Comparison of ENCODE assay signal across 11 cellular contexts in genomic region chr11:102446606-102447005, GRCh38. TPM values are rescaled to one million over a fixed set of nuclear protein-coding genes. Genes with fewer than 3 reads are reported as not detected.
DNase-seq lines count a peak whose midpoint lies in the region; ATAC-seq, FAIRE-seq and TF ChIP-seq lines count a peak whose summit lies in the region.
"Had no signal": no experiment of that assay in that cellular context is flagged by ENCODE, and none has a peak within 500 bp of the region (broad histone marks: within the 10 kb centered on the region; RNA-seq: fewer than 3 reads in every experiment).

No MANE protein-coding gene starts in this region.

- ATAC-seq in stimulated activated naive CD8-positive, alpha-beta T cell treated with anti-CD3 and anti-CD28 coated beads, Interleukin-15, amount 100 ng/mL, for 72 hours: no peak
- no peak for ATAC-seq in activated B cell treated with CpG ODN at 0.5 μM for 24 hours (ENCODE audit: low read depth)

- no peak overlapping the region for H3K4me3 ChIP-seq in fibroblast of pulmonary artery (replicated peaks; ENCODE audit: low read depth, low read length)

- peak overlapping the region; percentile 6 for H3K27ac Mint-ChIP-seq in stimulated activated naive CD8-positive, alpha-beta T cell treated with anti-CD3 and anti-CD28 coated beads, Interleukin-15, Interleukin-2, amounts not matched to agents 100 ng/mL and 50 ng/mL, for 24 hours
- no peak overlapping the region for H3K27ac Mint-ChIP-seq in stimulated activated naive CD8-positive, alpha-beta T cell treated with anti-CD3 and anti-CD28 coated beads, Interleukin-15, amount 100 ng/mL, for 72 hours
- H3K27ac Mint-ChIP-seq in activated B cell treated with CpG ODN at 0.5 μM for 24 hours: peak overlapping the region; percentile 74

- H3K36me3 Mint-ChIP-seq in stimulated activated naive CD8-positive, alpha-beta T cell treated with anti-CD3 and anti-CD28 coated beads, Interleukin-15, Interleukin-2, amounts not matched to agents 100 ng/mL and 50 ng/mL, for 24 hours (ENCODE audit: low read depth): peaks cover 88% of the 10 kb centered on the region
- H3K36me3 Mint-ChIP-seq in activated B cell treated with CpG ODN at 0.5 μM for 24 hours (ENCODE audit: low read depth): peaks cover 80% of the 10 kb centered on the region

- CTCF ChIA-PET in activated B cell treated with CpG ODN at 0.5 μM for 24 hours (lab: Charles Lee): interaction anchor here (1.2 kb wide), 1 partner anchor 51 kb away, joined by 3 read pairs; no protein-coding TSS in a partner anchor

- DNase-seq in stimulated activated naive CD8-positive, alpha-beta T cell treated with anti-CD3 and anti-CD28 coated beads, Interleukin-15, amount 100 ng/mL, for 72 hours: no peak
- no peak for DNase-seq in activated B cell treated with CpG ODN at 0.5 μM for 24 hours
- peak; percentile 78 for DNase-seq in fibroblast of pulmonary artery (ENCODE audit: low read depth)
- no peak for DNase-seq in amygdala (lab: John Stamatoyannopoulos, UW)
- no peak for DNase-seq in NCI-H2107 (lab: John Stamatoyannopoulos, UW)
- no peak for DNase-seq in GM20000 (ENCODE audit: low spot score)
- no peak for DNase-seq in GM19239 (ENCODE audit: insufficient read length, low spot score)
- DNase-seq: NCI-H82; stimulated activated CD4-positive, alpha-beta T cell treated with anti-CD3 and anti-CD28 coated beads, Interleukin-2, amount 100 ng/mL, for 24 hours had no signal

- TF ChIP-seq CTCF in activated B cell treated with CpG ODN at 0.5 μM for 24 hours (IDR thresholded peaks at IDR 0.05) (no peak), fibroblast of pulmonary artery (IDR thresholded peaks at IDR 0.05; ENCODE audit: low read length, missing control alignments) (no peak), GM20000 (IDR thresholded peaks at IDR 0.05; ENCODE audit: extremely low read depth, missing control alignments) (no peak)

- peaks cover 88% of the 10 kb centered on the region for H3K4me1 Mint-ChIP-seq in stimulated activated naive CD8-positive, alpha-beta T cell treated with anti-CD3 and anti-CD28 coated beads, Interleukin-15, Interleukin-2, amounts not matched to agents 100 ng/mL and 50 ng/mL, for 24 hours (ENCODE audit: low read depth)
- H3K4me1 Mint-ChIP-seq in stimulated activated naive CD8-positive, alpha-beta T cell treated with anti-CD3 and anti-CD28 coated beads, Interleukin-15, amount 100 ng/mL, for 72 hours: peaks cover 78% of the 10 kb centered on the region
- H3K4me1 Mint-ChIP-seq in activated B cell treated with CpG ODN at 0.5 μM for 24 hours: peaks cover 89% of the 10 kb centered on the region

- no peaks in the 10 kb centered on the region for H3K9me3 Mint-ChIP-seq in stimulated activated naive CD8-positive, alpha-beta T cell treated with anti-CD3 and anti-CD28 coated beads, Interleukin-15, Interleukin-2, amounts not matched to agents 100 ng/mL and 50 ng/mL, for 24 hours
- no peaks in the 10 kb centered on the region for H3K9me3 Mint-ChIP-seq in stimulated activated naive CD8-positive, alpha-beta T cell treated with anti-CD3 and anti-CD28 coated beads, Interleukin-15, amount 100 ng/mL, for 72 hours
- no peaks in the 10 kb centered on the region for H3K9me3 Mint-ChIP-seq in activated B cell treated with CpG ODN at 0.5 μM for 24 hours

- H3K27me3 Mint-ChIP-seq in stimulated activated naive CD8-positive, alpha-beta T cell treated with anti-CD3 and anti-CD28 coated beads, Interleukin-15, Interleukin-2, amounts not matched to agents 100 ng/mL and 50 ng/mL, for 24 hours: no peaks in the 10 kb centered on the region
- no peaks in the 10 kb centered on the region for H3K27me3 Mint-ChIP-seq in stimulated activated naive CD8-positive, alpha-beta T cell treated with anti-CD3 and anti-CD28 coated beads, Interleukin-15, amount 100 ng/mL, for 72 hours
- H3K27me3 Mint-ChIP-seq in activated B cell treated with CpG ODN at 0.5 μM for 24 hours: no peaks in the 10 kb centered on the region

- intact Hi-C loops in activated B cell treated with CpG ODN at 0.5 μM for 24 hours (cut with micrococcal nuclease): no loop called here

- H3K4me3 Mint-ChIP-seq in stimulated activated naive CD8-positive, alpha-beta T cell treated with anti-CD3 and anti-CD28 coated beads, Interleukin-15, Interleukin-2, amounts not matched to agents 100 ng/mL and 50 ng/mL, for 24 hours: no peak overlapping the region
- H3K4me3 Mint-ChIP-seq in stimulated activated naive CD8-positive, alpha-beta T cell treated with anti-CD3 and anti-CD28 coated beads, Interleukin-15, amount 100 ng/mL, for 72 hours: peak overlapping the region in 1 of 2 donors; percentile 90
- no peak overlapping the region for H3K4me3 Mint-ChIP-seq in activated B cell treated with CpG ODN at 0.5 μM for 24 hours

- POLR2A ChIA-PET in activated B cell treated with CpG ODN at 0.5 μM for 24 hours (lab: Charles Lee): interaction anchor here (1.4 kb wide), 1 partner anchor 54 kb away, joined by 3 read pairs; no protein-coding TSS in a partner anchor

- no peak for FAIRE-seq in GM19239 (lab: Jason Lieb, UNC)
- FAIRE-seq: frontal cortex had no signal

RNA-seq across cellular contexts. Expression of gene TMEM123, which starts 6.0 kb away (rescaled TPM):
- total RNA-seq in activated B cell treated with CpG ODN at 0.5 μM for 24 hours: 182 and 191 TPM in 2 replicates

Comparison
In these comparisons a context has a peak if more than half of its experiments do, and no peak if none do; other contexts are left out.
1. H3K27ac Mint-ChIP-seq: peak in stimulated activated naive CD8-positive, alpha-beta T cell treated with anti-CD3 and anti-CD28 coated beads, Interleukin-15, Interleukin-2, amounts not matched to agents 100 ng/mL and 50 ng/mL, for 24 hours (single experiment) and activated B cell treated with CpG ODN at 0.5 μM for 24 hours (single experiment); none in stimulated activated naive CD8-positive, alpha-beta T cell treated with anti-CD3 and anti-CD28 coated beads, Interleukin-15, amount 100 ng/mL, for 72 hours (0 of 2).